In the genomic region with DNA sequence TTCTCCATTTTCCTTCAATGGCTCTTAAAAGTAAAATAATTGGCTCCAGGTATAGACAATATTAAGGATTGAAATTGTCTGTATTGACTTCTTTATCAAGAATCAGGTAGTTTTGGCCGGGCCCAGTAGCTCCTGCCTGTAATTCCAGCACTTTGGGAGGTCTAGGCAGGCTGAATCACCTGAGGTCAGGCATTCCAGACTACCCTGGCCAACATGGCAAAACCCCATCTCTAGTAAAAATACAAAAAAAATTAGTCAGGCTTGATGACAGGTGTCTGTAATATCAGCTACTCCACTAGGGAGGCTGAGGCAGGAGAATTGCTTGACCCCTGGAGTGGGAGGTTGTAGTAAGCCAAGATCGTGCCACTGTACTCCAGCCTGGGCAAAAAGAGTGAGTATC, we compare ENCODE assay signal across 32 cellular contexts.
"Had no signal": no experiment of that assay in that cellular context is flagged by ENCODE, and none has a peak within 500 bp of the region (broad histone marks: within the 10 kb centered on the region; RNA-seq: fewer than 3 reads in every experiment).

No MANE protein-coding gene starts in this region.

- DNase-seq: activated effector memory CD4-positive, alpha-beta T cell treated with anti-CD3 and anti-CD28 coated beads, Interleukin-2, amount 50 U/mL, for 16 hours; activated effector memory CD4-positive, alpha-beta T cell treated with Interleukin-2 at 50 U/mL for 16 hours; activated gamma-delta T cell; activated gamma-delta T cell treated with Interleukin-2 at 50 U/mL for 16 hours; activated naive CD4-positive, alpha-beta T cell; activated naive CD4-positive, alpha-beta T cell treated with anti-CD3 and anti-CD28 coated beads for 36 hours; activated naive CD4-positive, alpha-beta T cell treated with anti-CD3 and anti-CD28 coated beads, Interleukin-2, amount 10 ng/mL, durations not matched to agents 7 days and 5 days; activated naive CD4-positive, alpha-beta T cell treated with anti-CD3 and anti-CD28 coated beads, Interleukin-2, amount 50 U/mL, for 16 hours; activated naive CD4-positive, alpha-beta T cell treated with Interleukin-2 at 50 U/mL for 16 hours; activated naive CD8-positive, alpha-beta T cell treated with anti-CD3 and anti-CD28 coated beads for 36 hours; activated naive CD8-positive, alpha-beta T cell treated with anti-CD3 and anti-CD28 coated beads, Interleukin-2, amount 10 ng/mL, durations not matched to agents 7 days and 5 days; activated naive CD8-positive, alpha-beta T cell treated with anti-CD3 and anti-CD28 coated beads, Interleukin-2, amount 50 U/mL, for 24 hours; activated T-cell treated with anti-CD3 and anti-CD28 coated beads for 4 hours; activated T-cell treated with anti-CD3 and anti-CD28 coated beads, Interleukin-2, amount 50 U/mL, for 1 hour; activated T-cell treated with anti-CD3 and anti-CD28 coated beads, Interleukin-2, amount 50 U/mL, for 24 hours; activated T-cell treated with anti-CD3 and anti-CD28 coated beads, Interleukin-2, amount 50 U/mL, for 4 hours; activated T-cell treated with anti-CD3 and anti-CD28 coated beads, Interleukin-2, amount 50 U/mL, for 48 hours; activated T-cell treated with anti-CD3 and anti-CD28 coated beads, Interleukin-2, amount 50 U/mL, for 72 hours; adrenal gland; amniotic stem cell; amygdala; anterior cingulate cortex; aorta; body of pancreas; brain microvascular endothelial cell; caudate nucleus; central memory CD4-positive, alpha-beta T cell; cerebellar nuclear complex had no signal

- H3K27me3 ChIP-seq: adrenal gland, ascending aorta, body of pancreas, brain microvascular endothelial cell, cardiac muscle cell had no signal

- ATAC-seq: activated naive CD4-positive, alpha-beta T cell treated with anti-CD3 and anti-CD28 coated beads, Interleukin-2, amount 50 U/mL, for 72 hours; activated naive CD8-positive, alpha-beta T cell treated with anti-CD3 and anti-CD28 coated beads, Interleukin-2, amount 50 U/mL, for 24 hours; activated T-cell treated with anti-CD3 and anti-CD28 coated beads, Interleukin-2, amount 50 U/mL, for 4 hours; activated T-cell treated with anti-CD3 and anti-CD28 coated beads, Interleukin-2, amount 50 U/mL, for 72 hours; activated T-helper 17 cell treated with anti-CD3 and anti-CD28 coated beads, Interleukin-2, amount 50 U/mL, for 72 hours; body of pancreas had no signal

- H3K4me3 ChIP-seq: adrenal gland, ascending aorta, body of pancreas, cardiac muscle cell had no signal

- H3K36me3 ChIP-seq: adrenal gland, ascending aorta, brain microvascular endothelial cell, cardiac muscle cell had no signal

- H3K9me3 ChIP-seq: adrenal gland, ascending aorta, body of pancreas had no signal

- H3K27ac ChIP-seq: adrenal gland, ascending aorta, body of pancreas, brain microvascular endothelial cell, cardiac muscle cell had no signal

- H3K4me1 ChIP-seq: adrenal gland, ascending aorta, body of pancreas had no signal
